11 cellular contexts compared by ENCODE assay signal in genomic region chr18:79406708-79407107, GRCh38. TPM values are rescaled to one million over a fixed set of nuclear protein-coding genes. Genes with fewer than 3 reads are reported as not detected.
DNase-seq lines count a peak whose midpoint lies in the region; ATAC-seq and TF ChIP-seq lines count a peak whose summit lies in the region.
"Had no signal": no experiment of that assay in that cellular context is flagged by ENCODE, and none has a peak within 500 bp of the region (broad histone marks: within the 10 kb centered on the region; RNA-seq: fewer than 3 reads in every experiment).

No MANE protein-coding gene starts in this region.

- H3K9me3 Mint-ChIP-seq in activated naive CD4-positive, alpha-beta T cell treated with anti-CD3 and anti-CD28 coated beads, Interleukin-2, amount 10 ng/mL, durations not matched to agents 7 days and 5 days = no peaks in the 10 kb centered on the region
- peaks cover 0 to 4% (median 0%) of the 10 kb centered on the region in 11 donors for H3K9me3 Mint-ChIP-seq in naive thymus-derived CD4-positive, alpha-beta T cell

- H3K27me3 ChIP-seq in naive thymus-derived CD4-positive, alpha-beta T cell (ENCODE audit: control insufficient read depth in 2 of 2, insufficient read depth in 2 of 2, low read length in 2 of 2) = no peaks in the 10 kb centered on the region
- H3K27me3 ChIP-seq in upper lobe of left lung = no peaks in the 10 kb centered on the region

- peak overlapping the region; percentile 45 for H3K4me3 ChIP-seq in naive thymus-derived CD4-positive, alpha-beta T cell (ENCODE audit: low read length)
- no peak overlapping the region for H3K4me3 ChIP-seq in upper lobe of left lung

- peaks cover 0 to 25% (median 0%) of the 10 kb centered on the region in 3 experiments for H3K36me3 ChIP-seq in naive thymus-derived CD4-positive, alpha-beta T cell (ENCODE audit: control insufficient read depth in 2 of 3, insufficient read depth in 3 of 3, low read length in 3 of 3)
- H3K36me3 ChIP-seq in upper lobe of left lung = peaks cover 0 to 15% (median 12%) of the 10 kb centered on the region in 4 donors

- 95 to 96% methylated on average over 8 to 25 of the region's 30 CpGs for WGBS in upper lobe of left lung, 2 donors

- peak overlapping the region; percentile 89 for H3K4me3 Mint-ChIP-seq in activated naive CD4-positive, alpha-beta T cell treated with anti-CD3 and anti-CD28 coated beads, Interleukin-2, amount 10 ng/mL, durations not matched to agents 7 days and 5 days
- peak overlapping the region in 8 of 10 donors; percentile 5 to 98 (median 92) for H3K4me3 Mint-ChIP-seq in naive thymus-derived CD4-positive, alpha-beta T cell

- H3K9me3 ChIP-seq in naive thymus-derived CD4-positive, alpha-beta T cell (ENCODE audit: control insufficient read depth in 2 of 3, low read length in 3 of 3) = no peaks in the 10 kb centered on the region
- H3K9me3 ChIP-seq in upper lobe of left lung = no peaks in the 10 kb centered on the region

- ATAC-seq in naive thymus-derived CD4-positive, alpha-beta T cell = no peak
- no peak for ATAC-seq in upper lobe of left lung (ENCODE audit: low FRiP score in 2 of 2)
- ATAC-seq in GM18867 (IDR thresholded peaks at IDR 0.05; ENCODE audit: unreplicated experiment) = no peak
- no peak for ATAC-seq in HG03280 (IDR thresholded peaks at IDR 0.05; ENCODE audit: unreplicated experiment)

- peaks cover 35% of the 10 kb centered on the region for H3K36me3 Mint-ChIP-seq in activated naive CD4-positive, alpha-beta T cell treated with anti-CD3 and anti-CD28 coated beads, Interleukin-2, amount 10 ng/mL, durations not matched to agents 7 days and 5 days
- peaks cover 0 to 13% (median 5%) of the 10 kb centered on the region in 5 donors for H3K36me3 Mint-ChIP-seq in naive thymus-derived CD4-positive, alpha-beta T cell

- CTCF ChIA-PET in activated naive CD4-positive, alpha-beta T cell treated with anti-CD3 and anti-CD28 coated beads, Interleukin-2, amount 10 ng/mL, durations not matched to agents 7 days and 5 days (lab: Charles Lee) = interaction anchor here (1.5 kb wide), 1 partner anchor 26 kb away, joined by 3 read pairs; no protein-coding TSS in a partner anchor
- CTCF ChIA-PET in naive thymus-derived CD4-positive, alpha-beta T cell (lab: Charles Lee) = interaction anchor here (1.4 kb wide), 1 partner anchor 27 kb away, joined by 3 read pairs; no protein-coding TSS in a partner anchor

- no peaks in the 10 kb centered on the region for H3K27me3 Mint-ChIP-seq in activated naive CD4-positive, alpha-beta T cell treated with anti-CD3 and anti-CD28 coated beads, Interleukin-2, amount 10 ng/mL, durations not matched to agents 7 days and 5 days
- H3K27me3 Mint-ChIP-seq in naive thymus-derived CD4-positive, alpha-beta T cell = no peaks in the 10 kb centered on the region

- H3K27ac ChIP-seq in caudate nucleus (ENCODE audit: low read depth, low read length) (peak overlapping the region; percentile 42), upper lobe of left lung (peak overlapping the region in 3 of 4 donors; percentile 63 to 77 (median 72))
- H3K27ac ChIP-seq in naive thymus-derived CD4-positive, alpha-beta T cell (ENCODE audit: low read depth, low read length) = peak overlapping the region; percentile 92
- H3K27ac ChIP-seq: KMS-11 had no signal

- H3K27ac Mint-ChIP-seq in activated naive CD4-positive, alpha-beta T cell treated with anti-CD3 and anti-CD28 coated beads, Interleukin-2, amount 10 ng/mL, durations not matched to agents 7 days and 5 days = peak overlapping the region; percentile 92
- peak overlapping the region; percentile 96 to 100 (median 99) for H3K27ac Mint-ChIP-seq in naive thymus-derived CD4-positive, alpha-beta T cell

- H3K4me1 ChIP-seq in naive thymus-derived CD4-positive, alpha-beta T cell (ENCODE audit: control insufficient read depth in 2 of 2, insufficient read depth in 2 of 2, low read length in 2 of 2) = peaks cover 30 to 47% of the 10 kb centered on the region in 2 donors
- H3K4me1 ChIP-seq in upper lobe of left lung = peaks cover 31 to 54% (median 35%) of the 10 kb centered on the region in 4 donors

- TF ChIP-seq POLR2A in upper lobe of left lung (IDR thresholded peaks at IDR 0.05) = no peak

- POLR2A ChIA-PET in naive thymus-derived CD4-positive, alpha-beta T cell (lab: Charles Lee) = interaction anchor here (1.1 to 7.8 kb wide), 7 partner anchors 8 to 117 kb away, joined by 3 to 62 read pairs (median 5); partner anchors contain the start of gene NFATC1

- TF ChIP-seq CTCF in upper lobe of left lung (IDR thresholded peaks at IDR 0.05) = no peak

- no peak for DNase-seq in activated naive CD4-positive, alpha-beta T cell treated with anti-CD3 and anti-CD28 coated beads, Interleukin-2, amount 10 ng/mL, durations not matched to agents 7 days and 5 days
- DNase-seq in activated naive CD4-positive, alpha-beta T cell (lab: John Stamatoyannopoulos, UW) = no peak
- DNase-seq in caudate nucleus (lab: John Stamatoyannopoulos, UW) = no peak
- no peak for DNase-seq in naive thymus-derived CD4-positive, alpha-beta T cell
- DNase-seq in upper lobe of left lung = peak in 1 of 2 donors; percentile 84
- no peak for DNase-seq in central memory CD4-positive, alpha-beta T cell
- DNase-seq: DMS153, NCI-H526 treated with DMSO at 0.1 percent for 48 hours had no signal

- intact Hi-C loops in naive thymus-derived CD4-positive, alpha-beta T cell (cut with micrococcal nuclease) = loop anchor here (1.0 to 10.0 kb wide), 3 partner anchors 273 to 578 kb away; partner anchors contain the start of genes CTDP1 (in 1 of the 2), SLC66A2 (in 1 of the 2) and TXNL4A (in 1 of the 2)

- no peak for TF ChIP-seq EP300 in upper lobe of left lung (IDR thresholded peaks at IDR 0.05)

- peaks cover 52% of the 10 kb centered on the region for H3K4me1 Mint-ChIP-seq in activated naive CD4-positive, alpha-beta T cell treated with anti-CD3 and anti-CD28 coated beads, Interleukin-2, amount 10 ng/mL, durations not matched to agents 7 days and 5 days
- H3K4me1 Mint-ChIP-seq in naive thymus-derived CD4-positive, alpha-beta T cell = peaks cover 39 to 64% (median 51%) of the 10 kb centered on the region in 7 donors

RNA-seq across cellular contexts. Expression of gene NFATC1, which starts 11.0 kb away (rescaled TPM):
- 10 to 100 TPM; 44.3 to 87.2 (median 53.8) TPM for total RNA-seq in naive thymus-derived CD4-positive, alpha-beta T cell
- polyA plus RNA-seq in naive thymus-derived CD4-positive, alpha-beta T cell = 10 to 100 TPM; 27.1 to 49.9 TPM
- 10 to 100 TPM; 13.6 to 39.5 (median 20.3) TPM for total RNA-seq in upper lobe of left lung

Comparison
In these comparisons a context has a peak if more than half of its experiments do, and no peak if none do; other contexts are left out.
1. H3K27ac ChIP-seq: peak in every context shown above with its lines; median percentile 92 in naive thymus-derived CD4-positive, alpha-beta T cell; 72 in upper lobe of left lung; 42 in caudate nucleus.